ENCODE assay signal across 12 cellular contexts in genomic region chr5:67160985-67161384, GRCh38. TPM values are rescaled to one million over a fixed set of nuclear protein-coding genes. Genes with fewer than 3 reads are reported as not detected.
DNase-seq lines count a peak whose midpoint lies in the region; ATAC-seq and TF ChIP-seq lines count a peak whose summit lies in the region.
"Had no signal": no experiment of that assay in that cellular context is flagged by ENCODE, and none has a peak within 500 bp of the region (broad histone marks: within the 10 kb centered on the region; RNA-seq: fewer than 3 reads in every experiment).

No MANE protein-coding gene starts in this region.

- H3K36me3 Mint-ChIP-seq in activated naive CD4-positive, alpha-beta T cell treated with anti-CD3 and anti-CD28 coated beads, Interleukin-2, amount 50 U/mL, for 24 hours: peaks cover 2% of the 10 kb centered on the region

- H3K4me3 Mint-ChIP-seq in activated naive CD4-positive, alpha-beta T cell treated with anti-CD3 and anti-CD28 coated beads, Interleukin-2, amount 50 U/mL, for 24 hours: peak overlapping the region; percentile 69
- H3K4me3 Mint-ChIP-seq: nephron had no signal

- no peaks in the 10 kb centered on the region for H3K27me3 Mint-ChIP-seq in activated naive CD4-positive, alpha-beta T cell treated with anti-CD3 and anti-CD28 coated beads, Interleukin-2, amount 50 U/mL, for 24 hours

- peak overlapping the region; percentile 87 for H3K27ac Mint-ChIP-seq in activated naive CD4-positive, alpha-beta T cell treated with anti-CD3 and anti-CD28 coated beads, Interleukin-2, amount 50 U/mL, for 24 hours

- H3K4me1 Mint-ChIP-seq in activated naive CD4-positive, alpha-beta T cell treated with anti-CD3 and anti-CD28 coated beads, Interleukin-2, amount 50 U/mL, for 24 hours: peaks cover 91% of the 10 kb centered on the region

- H3K36me3 ChIP-seq in Karpas-422 (ENCODE audit: insufficient read depth, low read length) (no peaks in the 10 kb centered on the region), kidney epithelial cell (ENCODE audit: control insufficient read depth, insufficient read depth, low read length) (no peaks in the 10 kb centered on the region)

- H3K9me2 ChIP-seq in Karpas-422 (replicated peaks; ENCODE audit: insufficient read depth, low read length): no peaks in the 10 kb centered on the region

- peak overlapping the region; percentile 35 for H3K27ac ChIP-seq in Karpas-422 (ENCODE audit: low read length)
- H3K27ac ChIP-seq: thyroid gland had no signal

- ATAC-seq in GM21723 (IDR thresholded peaks at IDR 0.05; ENCODE audit: unreplicated experiment): no peak

- no peak overlapping the region for H3K4me2 ChIP-seq in Karpas-422 (ENCODE audit: low read depth, low read length, poor library complexity, severe bottlenecking)

- DNase-seq in AG08395 (ENCODE audit: low spot score) (peak; percentile 83), Karpas-422 (no peak), kidney epithelial cell (ENCODE audit: low read depth) (peak; percentile 14), putamen (ENCODE audit: low spot score) (no peak), GM20000 (ENCODE audit: low spot score) (no peak), cortex of kidney (lab: John Stamatoyannopoulos, UW) (no peak)
- DNase-seq: DMS53, NCI-H526 treated with DMSO at 0.1 percent for 48 hours, thyroid gland had no signal

- TF ChIP-seq CTCF in kidney epithelial cell (IDR thresholded peaks at IDR 0.05; ENCODE audit: insufficient read depth, low read length, poor library complexity, severe bottlenecking) (no peak), GM20000 (IDR thresholded peaks at IDR 0.05; ENCODE audit: extremely low read depth, missing control alignments) (no peak)

- no peaks in the 10 kb centered on the region for H4K20me1 ChIP-seq in Karpas-422 (ENCODE audit: insufficient read depth, low read depth, low read length)

- no peaks in the 10 kb centered on the region for H3K9me3 Mint-ChIP-seq in activated naive CD4-positive, alpha-beta T cell treated with anti-CD3 and anti-CD28 coated beads, Interleukin-2, amount 50 U/mL, for 24 hours
- H3K9me3 Mint-ChIP-seq: nephron had no signal

- H3K79me2 ChIP-seq in Karpas-422 (ENCODE audit: low read length): no peaks in the 10 kb centered on the region

- no peak overlapping the region for H2AFZ ChIP-seq in Karpas-422 (ENCODE audit: low read length)

- H3K9me3 ChIP-seq in Karpas-422 (ENCODE audit: low read length): no peaks in the 10 kb centered on the region
- H3K9me3 ChIP-seq: thyroid gland had no signal

- H3K4me3 ChIP-seq in Karpas-422 (ENCODE audit: low read length) (no peak overlapping the region), kidney epithelial cell (ENCODE audit: low read depth, low read length) (no peak overlapping the region)
- H3K4me3 ChIP-seq: thyroid gland had no signal

- peaks cover 33% of the 10 kb centered on the region for H3K4me1 ChIP-seq in Karpas-422 (ENCODE audit: low read length)

- H3K27me3 ChIP-seq in Karpas-422 (ENCODE audit: low read length) (no peaks in the 10 kb centered on the region), kidney epithelial cell (ENCODE audit: control insufficient read depth, insufficient read depth, low read length) (no peaks in the 10 kb centered on the region)
- H3K27me3 ChIP-seq: thyroid gland had no signal

- H3K9ac ChIP-seq in Karpas-422 (ENCODE audit: low read length): no peak overlapping the region

RNA-seq across cellular contexts. Expression of gene CD180, which starts 35.6 kb away (rescaled TPM):
- 38.0 and 90.7 TPM in 2 replicates for total RNA-seq in Karpas-422 (2014; rRNA removed; shearing (Covaris generic); ENCODE audit: low replicate concordance)
- 0.04 TPM in 1 of 2 replicates, not detected in the other for total RNA-seq in kidney epithelial cell

Comparison
In these comparisons a context has a peak if more than half of its experiments do, and no peak if none do; other contexts are left out.
1. DNase-seq: peak in AG08395 (single experiment) and kidney epithelial cell (single experiment); none in Karpas-422 (single experiment), putamen (single experiment), GM20000 (single experiment) and cortex of kidney (single experiment).
2. RNA of gene CD180, which starts 35.6 kb away (total RNA-seq): 38.0 to 90.7 TPM in Karpas-422; 0.04 TPM in kidney epithelial cell; every median in the first group is over 10 times any median in the second.